Comparison of ENCODE assay signal across 15 cellular contexts in genomic region chr6:42787018-42787611, GRCh38. TPM values are rescaled to one million over a fixed set of nuclear protein-coding genes. Genes with fewer than 3 reads are reported as not detected.
DNase-seq lines count a peak whose midpoint lies in the region; ATAC-seq, FAIRE-seq and TF ChIP-seq lines count a peak whose summit lies in the region.
"Had no signal": no experiment of that assay in that cellular context is flagged by ENCODE, and none has a peak within 500 bp of the region (broad histone marks: within the 10 kb centered on the region; RNA-seq: fewer than 3 reads in every experiment).

No MANE protein-coding gene starts in this region.

- no peak for FAIRE-seq in GM12891 (lab: Jason Lieb, UNC)
- FAIRE-seq: GM19239 had no signal

- H2AFZ ChIP-seq in SU-DHL-6 (ENCODE audit: low read depth, low read length, severe bottlenecking): no peak overlapping the region
- no peak overlapping the region for H2AFZ ChIP-seq in neural cell (ENCODE audit: low read depth, low read length)

- no peaks in the 10 kb centered on the region for H3K27me3 ChIP-seq in BLaER1
- no peaks in the 10 kb centered on the region for H3K27me3 ChIP-seq in SU-DHL-6 (ENCODE audit: low read length)
- H3K27me3 ChIP-seq in neural cell (ENCODE audit: insufficient read depth, low read depth, low read length): no peaks in the 10 kb centered on the region
- H3K27me3 ChIP-seq in SJCRH30: no peaks in the 10 kb centered on the region

- H3K4me1 ChIP-seq in BLaER1: peaks cover 56% of the 10 kb centered on the region
- 0 out of 2 replicates have a peak, but pooled peaks cover 4% of the 10 kb centered on the region for H3K4me1 ChIP-seq in SJCRH30

- H3F3A ChIP-seq in SU-DHL-6 (ENCODE audit: insufficient read depth) (peaks cover 78% of the 10 kb centered on the region), neural cell (ENCODE audit: insufficient read depth, low read length, poor library complexity, severe bottlenecking) (peaks cover 6% of the 10 kb centered on the region)

- H3K9me2 ChIP-seq in SU-DHL-6 (replicated peaks; ENCODE audit: insufficient read depth, low read length): no peaks in the 10 kb centered on the region
- H3K9me2 ChIP-seq in neural cell (ENCODE audit: insufficient read depth, low read length): no peaks in the 10 kb centered on the region

- TF ChIP-seq RAD21 in neural cell (conservative IDR thresholded peaks at IDR 0.05): no peak

- DNase-seq in GM12891 (ENCODE audit: insufficient read length, low spot score) (no peak), HuH-7 (ENCODE audit: low spot score) (no peak), SJCRH30 (no peak)
- DNase-seq: effector memory CD4-positive, alpha-beta T cell; NCI-H2081; stimulated activated naive B cell treated with anti-CD40 and anti-IgM and Interleukin-4, amounts not matched to agents 10 μg/mL and 1 μg/mL and 100 μg/mL, for 72 hours had no signal

- H3K36me3 Mint-ChIP-seq in activated T-helper 17 cell treated with anti-CD3 and anti-CD28 coated beads, Interleukin-2, amount 50 U/mL, for 72 hours (ENCODE audit: low read depth): peaks cover 49% of the 10 kb centered on the region

- H3K9me3 Mint-ChIP-seq in activated T-helper 17 cell treated with anti-CD3 and anti-CD28 coated beads, Interleukin-2, amount 50 U/mL, for 72 hours: no peaks in the 10 kb centered on the region
- H3K9me3 Mint-ChIP-seq: stimulated activated naive B cell treated with anti-CD40 and anti-IgM and Interleukin-4, amounts not matched to agents 10 μg/mL and 1 μg/mL and 100 μg/mL, for 72 hours had no signal

- H3K9me3 ChIP-seq in BLaER1 (no peaks in the 10 kb centered on the region), SU-DHL-6 (ENCODE audit: insufficient read depth, low read length) (no peaks in the 10 kb centered on the region), neural cell (ENCODE audit: low read length) (no peaks in the 10 kb centered on the region), SJCRH30 (replicated peaks) (no peaks in the 10 kb centered on the region)

- no peaks in the 10 kb centered on the region for H3K27me3 Mint-ChIP-seq in activated T-helper 17 cell treated with anti-CD3 and anti-CD28 coated beads, Interleukin-2, amount 50 U/mL, for 72 hours
- H3K27me3 Mint-ChIP-seq: stimulated activated naive B cell treated with anti-CD40 and anti-IgM and Interleukin-4, amounts not matched to agents 10 μg/mL and 1 μg/mL and 100 μg/mL, for 72 hours had no signal

- H4K20me1 ChIP-seq in BLaER1 (peaks cover 52% of the 10 kb centered on the region), SU-DHL-6 (ENCODE audit: low read depth, low read length) (no peaks in the 10 kb centered on the region), neural cell (ENCODE audit: insufficient read depth) (no peaks in the 10 kb centered on the region)

- TF ChIP-seq CTCF in SU-DHL-6 (IDR thresholded peaks at IDR 0.05; ENCODE audit: insufficient read depth, low read length, poor library complexity, severe bottlenecking) (no peak), neural cell (IDR thresholded peaks at IDR 0.05; ENCODE audit: poor library complexity, severe bottlenecking) (no peak)

- H3K4me3 ChIP-seq in BLaER1 (no peak overlapping the region), SU-DHL-6 (ENCODE audit: insufficient read depth, low read length, poor library complexity, severe bottlenecking) (no peak overlapping the region), neural cell (ENCODE audit: low read length) (peak overlapping the region; percentile 93), SJCRH30 (no peak overlapping the region)

- no peak overlapping the region for H3K27ac ChIP-seq in BLaER1
- peak overlapping the region; percentile 11 for H3K27ac ChIP-seq in SU-DHL-6 (ENCODE audit: low read depth, low read length)
- H3K27ac ChIP-seq in neural cell (ENCODE audit: low read length): no peak overlapping the region
- no peak overlapping the region for H3K27ac ChIP-seq in SJCRH30
- H3K27ac ChIP-seq: VCaP had no signal

- TF ChIP-seq POLR2A in GM12891 (IDR thresholded peaks at IDR 0.05; ENCODE audit: low read depth, low read length): peak; percentile 5; the same call in 1 of the 2 replicates

- H3K27ac Mint-ChIP-seq in activated T-helper 17 cell treated with anti-CD3 and anti-CD28 coated beads, Interleukin-2, amount 50 U/mL, for 72 hours: no peak overlapping the region
- H3K27ac Mint-ChIP-seq: stimulated activated naive B cell treated with anti-CD40 and anti-IgM and Interleukin-4, amounts not matched to agents 10 μg/mL and 1 μg/mL and 100 μg/mL, for 72 hours had no signal

- H3K9ac ChIP-seq in BLaER1 (no peak overlapping the region), SU-DHL-6 (ENCODE audit: low read length) (no peak overlapping the region), neural cell (ENCODE audit: low read length) (no peak overlapping the region)

- no peak for ATAC-seq in GM19328 (IDR thresholded peaks at IDR 0.05; ENCODE audit: unreplicated experiment)
- ATAC-seq in activated T-helper 17 cell treated with anti-CD3 and anti-CD28 coated beads, Interleukin-2, amount 50 U/mL, for 72 hours (replicated peaks): no peak
- ATAC-seq: left lobe of liver; Right ventricle myocardium inferior; stimulated activated naive B cell treated with anti-CD40 and anti-IgM and Interleukin-4, amounts not matched to agents 10 μg/mL and 1 μg/mL and 100 μg/mL, for 72 hours had no signal

- H3K4me2 ChIP-seq in BLaER1 (peak overlapping the region; percentile 89), SU-DHL-6 (ENCODE audit: low read depth, low read length, poor library complexity, severe bottlenecking) (peak overlapping the region; percentile 99), neural cell (ENCODE audit: low read length) (peak overlapping the region; percentile 39)

- H3K36me3 ChIP-seq in BLaER1: peaks cover 29% of the 10 kb centered on the region
- peaks cover 4% of the 10 kb centered on the region; the same call in 1 of the 2 replicates for H3K36me3 ChIP-seq in SU-DHL-6 (ENCODE audit: low read length)
- H3K36me3 ChIP-seq in neural cell (ENCODE audit: insufficient read depth, low read length): no peaks in the 10 kb centered on the region
- no peaks in the 10 kb centered on the region for H3K36me3 ChIP-seq in SJCRH30

- no peak for TF ChIP-seq EP300 in neural cell (conservative IDR thresholded peaks at IDR 0.05; ENCODE audit: poor library complexity, severe bottlenecking)

- H3K79me2 ChIP-seq in SU-DHL-6 (ENCODE audit: insufficient read depth, low read length): peaks cover 99% of the 10 kb centered on the region
- peaks cover 78% of the 10 kb centered on the region for H3K79me2 ChIP-seq in neural cell (replicated peaks; ENCODE audit: insufficient read depth, low read length)

- H3K4me1 Mint-ChIP-seq in activated T-helper 17 cell treated with anti-CD3 and anti-CD28 coated beads, Interleukin-2, amount 50 U/mL, for 72 hours: peaks cover 33% of the 10 kb centered on the region

- H3K4me3 Mint-ChIP-seq in activated T-helper 17 cell treated with anti-CD3 and anti-CD28 coated beads, Interleukin-2, amount 50 U/mL, for 72 hours: no peak overlapping the region
- H3K4me3 Mint-ChIP-seq: stimulated activated naive B cell treated with anti-CD40 and anti-IgM and Interleukin-4, amounts not matched to agents 10 μg/mL and 1 μg/mL and 100 μg/mL, for 72 hours had no signal

TF ChIP-seq in GM12891, 5 proteins besides CTCF, POLR2A, EP300 and RAD21:
- TF ChIP-seq POLR2AphosphoS5 (IDR thresholded peaks at IDR 0.05; ENCODE audit: low read depth, low read length) (no peak; the same call in 1 of the 2 replicates), POU2F2 (IDR thresholded peaks at IDR 0.05; ENCODE audit: low read depth, low read length) (no peak)

TF ChIP-seq in neural cell, 6 proteins besides CTCF, POLR2A, EP300 and RAD21:
- TF ChIP-seq SMC3 (conservative IDR thresholded peaks at IDR 0.05; ENCODE audit: poor library complexity) (no peak), POLR2AphosphoS5 (IDR thresholded peaks at IDR 0.05) (no peak), TAF1 (IDR thresholded peaks at IDR 0.05; ENCODE audit: low read depth) (no peak), REST (IDR thresholded peaks at IDR 0.05; ENCODE audit: borderline replicate concordance) (no peak), MXI1 (conservative IDR thresholded peaks at IDR 0.05; ENCODE audit: poor library complexity, severe bottlenecking) (no peak), EZH2 (IDR thresholded peaks at IDR 0.05; ENCODE audit: borderline replicate concordance, insufficient read depth, low read length, poor library complexity, severe bottlenecking) (no peak)

RNA-seq across cellular contexts. Expression of gene BICRAL, which starts 5.3 kb away (rescaled TPM):
- 4.3 TPM for polyA plus RNA-seq in GM12891 (2012; ENCODE audit: low read depth, missing spikeins)
- 6.7 and 8.2 TPM in 2 replicates for polyA plus RNA-seq in neural cell
- polyA minus RNA-seq in neural cell: 27.8 and 34.5 TPM in 2 replicates
- 10 to 100 TPM; 16.7 to 19.3 TPM for total RNA-seq in activated T-helper 17 cell treated with anti-CD3 and anti-CD28 coated beads, Interleukin-2, amount 50 U/mL, for 72 hours
- 4.4 and 4.8 TPM in 2 replicates for total RNA-seq in SJCRH30 (2014; rRNA removed; shearing (Covaris generic))

RNA-seq across cellular contexts. Expression of gene TBCC, which starts 41.2 kb away (rescaled TPM):
- polyA plus RNA-seq in GM12891 (2012; ENCODE audit: low read depth, missing spikeins): 13.4 TPM
- polyA plus RNA-seq in neural cell: 112 and 125 TPM in 2 replicates
- 97.4 and 111 TPM in 2 replicates for polyA minus RNA-seq in neural cell
- 10 to 100 TPM; 16.6 to 17.7 TPM for total RNA-seq in activated T-helper 17 cell treated with anti-CD3 and anti-CD28 coated beads, Interleukin-2, amount 50 U/mL, for 72 hours
- total RNA-seq in SJCRH30 (2014; rRNA removed; shearing (Covaris generic)): 34.1 and 38.0 TPM in 2 replicates

Comparison
In these comparisons a context has a peak if more than half of its experiments do, and no peak if none do; other contexts are left out.
1. H3K4me2 ChIP-seq: peak in every context shown above with its lines; median percentile 99 in SU-DHL-6; 89 in BLaER1; 39 in neural cell.